ENCODE assay signal across 21 cellular contexts in the genomic region with DNA sequence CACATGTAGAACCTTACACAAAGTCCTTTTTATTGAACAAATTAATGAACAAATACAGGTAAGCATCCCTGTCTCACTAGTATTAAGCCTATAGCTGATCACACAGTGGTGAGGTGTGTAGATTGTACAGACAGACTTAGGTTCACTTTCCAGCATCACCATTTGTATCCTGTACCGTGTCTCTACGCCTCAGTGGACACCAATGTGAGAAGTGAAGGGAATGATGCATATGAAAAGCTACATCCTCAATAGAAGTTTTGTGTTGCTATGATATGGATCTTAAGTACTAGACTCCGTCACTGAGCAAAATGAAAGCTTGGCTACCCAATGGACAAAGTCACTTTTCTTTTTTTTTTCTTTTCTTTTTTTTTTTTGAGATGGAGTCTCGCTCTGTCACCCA. TPM values are rescaled to one million over a fixed set of nuclear protein-coding genes. Genes with fewer than 3 reads are reported as not detected.
A peak's percentile ranks its signal among the peaks of the same experiment; 100 is the strongest.
DNase-seq lines count a peak whose midpoint lies in the region; ATAC-seq and TF ChIP-seq lines count a peak whose summit lies in the region.
"Had no signal": no experiment of that assay in that cellular context is flagged by ENCODE, and none has a peak within 500 bp of the region (broad histone marks: within the 10 kb centered on the region; RNA-seq: fewer than 3 reads in every experiment).

No MANE protein-coding gene starts in this region.

- H3K4me1 Mint-ChIP-seq in activated naive CD4-positive, alpha-beta T cell treated with anti-CD3 and anti-CD28 coated beads for 36 hours (ENCODE audit: low read depth), result peaks cover 19% of the 10 kb centered on the region

- H3K9me3 ChIP-seq in GM23248 (ENCODE audit: low read depth) (no peaks in the 10 kb centered on the region), RWPE2 (ENCODE audit: severe bottlenecking) (no peaks in the 10 kb centered on the region), osteoblast (ENCODE audit: low read depth, low read length) (no peaks in the 10 kb centered on the region)
- H3K9me3 ChIP-seq: BLaER1 treated with 17β-estradiol and CSF1 and Interleukin-3, amounts not matched to agents 10 nM and 100 nM had no signal

- H3K4me2 ChIP-seq in GM23248 (ENCODE audit: unreplicated experiment) (no peak overlapping the region), osteoblast (ENCODE audit: insufficient read depth, low read length) (no peak overlapping the region)
- H3K4me2 ChIP-seq: PC-9 had no signal

- H2AFZ ChIP-seq in ACC112 (ENCODE audit: low read length, unreplicated experiment), result no peak overlapping the region
- no peak overlapping the region for H2AFZ ChIP-seq in GM23248
- no peak overlapping the region for H2AFZ ChIP-seq in osteoblast (ENCODE audit: low read length)
- H2AFZ ChIP-seq: PC-9 had no signal

- peak overlapping the region; percentile 83 for H3K27ac ChIP-seq in ACC112 (ENCODE audit: low read depth, low read length)
- H3K27ac ChIP-seq in GM23248, result peak overlapping the region; percentile 29
- H3K27ac ChIP-seq in RWPE2 (ENCODE audit: poor library complexity, severe bottlenecking), result peak overlapping the region; percentile 6
- peak overlapping the region; percentile 91 for H3K27ac ChIP-seq in osteoblast (ENCODE audit: low read depth, low read length)
- H3K27ac ChIP-seq: PC-9, RWPE1 had no signal

- H3K36me3 ChIP-seq in ACC112 (ENCODE audit: insufficient read depth, low read length), result no peaks in the 10 kb centered on the region
- no peaks in the 10 kb centered on the region; the same call in 1 of the 2 replicates for H3K36me3 ChIP-seq in GM23248 (ENCODE audit: low read depth)
- H3K36me3 ChIP-seq in RWPE2 (ENCODE audit: low read depth), result no peaks in the 10 kb centered on the region
- peaks cover 9% of the 10 kb centered on the region for H3K36me3 ChIP-seq in osteoblast (ENCODE audit: insufficient read depth, low read length)

- no peak overlapping the region for H3K4me3 Mint-ChIP-seq in activated naive CD4-positive, alpha-beta T cell treated with anti-CD3 and anti-CD28 coated beads for 36 hours
- H3K4me3 Mint-ChIP-seq: CD4-positive, alpha-beta T cell had no signal

- H3K79me2 ChIP-seq in ACC112 (ENCODE audit: control insufficient read depth, insufficient read depth, low read length, unreplicated experiment), result no peaks in the 10 kb centered on the region
- no peaks in the 10 kb centered on the region for H3K79me2 ChIP-seq in GM23248 (ENCODE audit: insufficient read depth)
- H3K79me2 ChIP-seq in osteoblast (ENCODE audit: insufficient read depth, low read length), result no peaks in the 10 kb centered on the region

- no peaks in the 10 kb centered on the region for H3K27me3 ChIP-seq in ACC112 (ENCODE audit: insufficient read depth, low read length)
- no peaks in the 10 kb centered on the region for H3K27me3 ChIP-seq in GM23248 (replicated peaks; ENCODE audit: insufficient read depth)
- no peaks in the 10 kb centered on the region for H3K27me3 ChIP-seq in RWPE2 (ENCODE audit: insufficient read depth, poor library complexity, severe bottlenecking)
- no peaks in the 10 kb centered on the region for H3K27me3 ChIP-seq in osteoblast (ENCODE audit: insufficient read depth, low read length)
- H3K27me3 ChIP-seq: BLaER1 treated with 17β-estradiol and CSF1 and Interleukin-3, amounts not matched to agents 10 nM and 100 nM had no signal

- H3K4me3 ChIP-seq in ACC112 (ENCODE audit: low read depth, low read length), result no peak overlapping the region
- H3K4me3 ChIP-seq in GM23248, result no peak overlapping the region
- H3K4me3 ChIP-seq in RWPE2 (ENCODE audit: severe bottlenecking), result no peak overlapping the region
- no peak overlapping the region for H3K4me3 ChIP-seq in osteoblast (ENCODE audit: insufficient read depth, low read length)
- H3K4me3 ChIP-seq: BLaER1 treated with 17β-estradiol and CSF1 and Interleukin-3, amounts not matched to agents 10 nM and 100 nM; GM12878; K562; PC-9 had no signal

- peaks cover 69% of the 10 kb centered on the region for H3F3A ChIP-seq in GM23248 (ENCODE audit: insufficient read depth)

- H3K9ac ChIP-seq in GM23248, result no peak overlapping the region
- H3K9ac ChIP-seq: BLaER1 treated with 17β-estradiol and CSF1 and Interleukin-3, amounts not matched to agents 10 nM and 100 nM had no signal

- WGBS in GM23248 (ENCODE audit: low coverage in 1 of 2, low lambda C conversion rate in 2 of 2, missing lambda C conversion rate in 2 of 2), 2 experiments, result 98 to 100% methylated on average over 3 to 4 of the region's 4 CpGs

- no peaks in the 10 kb centered on the region for H4K20me1 ChIP-seq in GM23248 (ENCODE audit: insufficient read depth)
- no peaks in the 10 kb centered on the region for H4K20me1 ChIP-seq in osteoblast (ENCODE audit: insufficient read depth, low read length)
- H4K20me1 ChIP-seq: BLaER1 treated with 17β-estradiol and CSF1 and Interleukin-3, amounts not matched to agents 10 nM and 100 nM had no signal

- H3K27ac Mint-ChIP-seq in activated naive CD4-positive, alpha-beta T cell treated with anti-CD3 and anti-CD28 coated beads for 36 hours, result no peak overlapping the region
- H3K27ac Mint-ChIP-seq: CD4-positive, alpha-beta T cell had no signal

- DNase-seq in GM23248 (no peak), RWPE2 (ENCODE audit: low spot score) (no peak), osteoblast (ENCODE audit: insufficient read length, low spot score, missing footprints) (no peak), NCI-H510A (lab: John Stamatoyannopoulos, UW) (no peak)
- no peak for DNase-seq in stimulated activated naive CD8-positive, alpha-beta T cell treated with anti-CD3 and anti-CD28 coated beads, Interleukin-15, Interleukin-2, amounts not matched to agents 100 U/mL and 50 U/mL, for 24 hours
- no peak for DNase-seq in activated naive CD4-positive, alpha-beta T cell treated with anti-CD3 and anti-CD28 coated beads for 36 hours
- DNase-seq: CD4-positive, alpha-beta T cell; Kasumi-1; NCI-H1092 treated with DMSO at 0.1 percent for 48 hours; NCI-H187; NCI-H446; NCI-H526; NK-92 treated with Interleukin-12 subunit alpha and Interleukin-12 subunit beta, amount 100 ng/mL, for 24 hours; PC-9; SHP77 treated with DMSO at 0.1 percent for 48 hours had no signal

- CTCF ChIA-PET in activated naive CD4-positive, alpha-beta T cell treated with anti-CD3 and anti-CD28 coated beads for 36 hours (lab: Charles Lee), result interaction anchor here (0.6 to 0.7 kb wide), 2 partner anchors 11 to 21 kb away, joined by 3 read pairs; no protein-coding TSS in a partner anchor

- H3K9me3 Mint-ChIP-seq in activated naive CD4-positive, alpha-beta T cell treated with anti-CD3 and anti-CD28 coated beads for 36 hours, result no peaks in the 10 kb centered on the region

- no peaks in the 10 kb centered on the region for H3K36me3 Mint-ChIP-seq in activated naive CD4-positive, alpha-beta T cell treated with anti-CD3 and anti-CD28 coated beads for 36 hours (ENCODE audit: low read depth)

- intact Hi-C loops in activated naive CD4-positive, alpha-beta T cell treated with anti-CD3 and anti-CD28 coated beads for 36 hours (cut with micrococcal nuclease), result no loop called here

- H3K4me1 ChIP-seq in ACC112 (ENCODE audit: control insufficient read depth, insufficient read depth, low read length, unreplicated experiment), result peaks cover 38% of the 10 kb centered on the region
- peaks cover 45% of the 10 kb centered on the region for H3K4me1 ChIP-seq in GM23248 (ENCODE audit: insufficient read depth)
- H3K4me1 ChIP-seq in RWPE2 (ENCODE audit: insufficient read depth, poor library complexity, severe bottlenecking), result peaks cover 6% of the 10 kb centered on the region
- peaks cover 32% of the 10 kb centered on the region for H3K4me1 ChIP-seq in osteoblast (ENCODE audit: insufficient read depth, low read length)

- in situ Hi-C loops in GM23248 (cut with MboI), result no loop called here

- no peaks in the 10 kb centered on the region for H3K27me3 Mint-ChIP-seq in activated naive CD4-positive, alpha-beta T cell treated with anti-CD3 and anti-CD28 coated beads for 36 hours (ENCODE audit: low read depth)
- H3K27me3 Mint-ChIP-seq: CD4-positive, alpha-beta T cell had no signal

- no peaks in the 10 kb centered on the region for H3K9me2 ChIP-seq in GM23248 (ENCODE audit: insufficient read depth)

- no peak for ATAC-seq in RWPE2 (ENCODE audit: low read depth)
- no peak for ATAC-seq in stimulated activated naive CD8-positive, alpha-beta T cell treated with anti-CD3 and anti-CD28 coated beads, Interleukin-15, Interleukin-2, amounts not matched to agents 100 U/mL and 50 U/mL, for 24 hours
- ATAC-seq: GM12878, HCT116 had no signal

- no peak for TF ChIP-seq CTCF in RWPE2 (IDR thresholded peaks at IDR 0.05; ENCODE audit: poor library complexity, severe bottlenecking)
- TF ChIP-seq CTCF in osteoblast (IDR thresholded peaks at IDR 0.05; ENCODE audit: extremely low read depth, low read depth, low read length), result no peak

RNA-seq across cellular contexts. Expression of a gene that starts 46.6 kb away (rescaled TPM):
- total RNA-seq in GM23248 (2014; rRNA removed; shearing (Covaris generic)), result 148 and 172 TPM in 2 replicates
- 73.1 and 73.6 TPM in 2 replicates for polyA plus RNA-seq in GM23248 (2016; fragmentation: Nextera tagmentation; extraction: Ambion mirVana)
- total RNA-seq in osteoblast, result 118 and 121 TPM in 2 replicates
- total RNA-seq in activated naive CD4-positive, alpha-beta T cell treated with anti-CD3 and anti-CD28 coated beads for 36 hours, result 10 to 100 TPM in 1 of 2 experiments, 1 to 10 TPM in 1; 8.8 to 10.5 TPM

Comparison
In these comparisons a context has a peak if more than half of its experiments do, and no peak if none do; other contexts are left out.
1. H3K27ac ChIP-seq: peak in every context shown above with its lines; median percentile 91 in osteoblast; 83 in ACC112; 29 in GM23248; 6 in RWPE2.
2. RNA of a gene that starts 46.6 kb away (total RNA-seq): 148 to 172 TPM in GM23248 and 118 to 121 TPM in osteoblast; 8.8 to 10.5 TPM in activated naive CD4-positive, alpha-beta T cell treated with anti-CD3 and anti-CD28 coated beads for 36 hours; every median in the first group is over 10 times any median in the second.